In genomic region chr5:31410089-31410488, GRCh38 we compare ENCODE assay signal across 12 cellular contexts.
"Had no signal": no experiment of that assay in that cellular context is flagged by ENCODE, and none has a peak within 500 bp of the region (broad histone marks: within the 10 kb centered on the region; RNA-seq: fewer than 3 reads in every experiment).

No MANE protein-coding gene starts in this region.

- DNase-seq: effector memory CD4-positive, alpha-beta T cell; esophagus squamous epithelium; foreskin fibroblast; heart left ventricle; ovary; right lobe of liver; stimulated activated CD4-positive, alpha-beta T cell treated with anti-CD3 and anti-CD28 coated beads, Interleukin-4, amount 100 ng/mL, for 1 hour; stimulated activated naive CD8-positive, alpha-beta T cell treated with anti-CD3 and anti-CD28 coated beads, Interleukin-15, amount 100 ng/mL, for 72 hours; trophoblast cell had no signal

- ATAC-seq: heart left ventricle; left lobe of liver; natural killer cell treated with Interleukin-12 subunit alpha and Interleukin-12 subunit beta and Interleukin-15 and Interleukin-18, amount 100 ng/mL, for 72 hours; right lobe of liver; stimulated activated memory B cell treated with anti-CD40 and anti-IgM and Interleukin-4, amounts not matched to agents 10 μg/mL and 1 μg/mL and 100 μg/mL, for 72 hours; stimulated activated naive CD8-positive, alpha-beta T cell treated with anti-CD3 and anti-CD28 coated beads, Interleukin-15, amount 100 ng/mL, for 72 hours had no signal
